12 cellular contexts compared by ENCODE assay signal in the genomic region with DNA sequence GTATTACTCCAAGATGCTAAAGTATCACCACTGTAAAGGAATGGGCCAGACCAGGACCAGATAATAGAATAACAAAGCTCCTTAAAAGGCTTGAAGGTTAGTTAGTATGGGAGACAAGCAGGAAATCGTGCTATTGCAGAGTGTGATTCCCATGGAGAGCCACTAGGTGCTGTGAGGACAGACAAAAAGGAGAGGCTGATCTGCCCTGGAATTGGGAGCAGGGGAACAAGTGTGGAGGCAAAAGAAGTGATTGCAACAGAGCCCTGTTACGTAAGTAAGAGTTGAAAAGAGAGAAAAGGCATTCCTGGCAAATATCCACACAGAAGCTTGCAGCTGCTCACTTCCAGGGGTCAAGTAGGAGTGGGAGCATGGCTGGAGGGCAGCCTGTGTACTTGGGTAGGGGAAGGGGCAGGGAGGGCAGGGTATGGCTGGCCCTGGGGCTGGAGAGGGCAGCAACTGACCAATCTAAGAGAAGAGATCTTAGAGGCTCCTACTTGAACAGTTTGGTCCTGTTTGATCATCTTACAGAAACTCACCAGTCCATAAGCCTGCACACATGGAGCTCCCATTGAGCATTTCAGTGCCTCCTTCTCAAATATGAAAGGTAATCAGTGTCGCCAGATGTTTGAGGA.
A peak's percentile ranks its signal among the peaks of the same experiment; 100 is the strongest.
DNase-seq lines count a peak whose midpoint lies in the region; TF ChIP-seq lines count a peak whose summit lies in the region.
"Had no signal": no experiment of that assay in that cellular context is flagged by ENCODE, and none has a peak within 500 bp of the region (broad histone marks: within the 10 kb centered on the region; RNA-seq: fewer than 3 reads in every experiment).

No MANE protein-coding gene starts in this region.

- H3K9me3 ChIP-seq in Peyer's patch = no peaks in the 10 kb centered on the region

- TF ChIP-seq CTCF in VCaP (conservative IDR thresholded peaks at IDR 0.05) (peak; percentile 36; the same call in 1 of the 2 replicates), Peyer's patch (IDR thresholded peaks at IDR 0.05) (peak in 1 of 6 experiments; percentile 2)

- H3K4me1 ChIP-seq in Peyer's patch = no peaks in the 10 kb centered on the region
- H3K4me1 ChIP-seq: parathyroid adenoma, suprapubic skin had no signal

- DNase-seq in DMS153 treated with DMSO at 0.1 percent for 48 hours (lab: John Stamatoyannopoulos, UW; ENCODE audit: unreplicated experiment) (peak; percentile 6), HT1080 (ENCODE audit: low read depth) (peak; percentile 21), kidney tubule cell (ENCODE audit: low spot score) (peak; percentile 3), EL (no peak), Kasumi-1 (lab: John Stamatoyannopoulos, UW) (no peak), AML-193 (lab: John Stamatoyannopoulos, UW) (no peak), Peyer's patch (no peak)
- DNase-seq: activated T-cell treated with anti-CD3 and anti-CD28 coated beads, Interleukin-2, amount 50 U/mL, for 4 hours had no signal

- no peaks in the 10 kb centered on the region for H3K27me3 ChIP-seq in Peyer's patch

- no peak overlapping the region for H3K4me3 ChIP-seq in Peyer's patch
- H3K4me3 ChIP-seq: suprapubic skin had no signal

- no peaks in the 10 kb centered on the region for H3K36me3 ChIP-seq in Peyer's patch
- H3K36me3 ChIP-seq: suprapubic skin had no signal

- TF ChIP-seq POLR2A in Peyer's patch (IDR thresholded peaks at IDR 0.05) = no peak

- H3K27ac ChIP-seq in VCaP (no peak overlapping the region), Peyer's patch (no peak overlapping the region)
- H3K27ac ChIP-seq: epithelial cell of prostate, parathyroid adenoma, suprapubic skin had no signal

Comparison
In these comparisons a context has a peak if more than half of its experiments do, and no peak if none do; other contexts are left out.
1. DNase-seq: peak in DMS153 treated with DMSO at 0.1 percent for 48 hours (single experiment), HT1080 (single experiment) and kidney tubule cell (single experiment); none in EL (single experiment), Kasumi-1 (0 of 2), AML-193 (0 of 2) and Peyer's patch (0 of 3).